In the genomic region with DNA sequence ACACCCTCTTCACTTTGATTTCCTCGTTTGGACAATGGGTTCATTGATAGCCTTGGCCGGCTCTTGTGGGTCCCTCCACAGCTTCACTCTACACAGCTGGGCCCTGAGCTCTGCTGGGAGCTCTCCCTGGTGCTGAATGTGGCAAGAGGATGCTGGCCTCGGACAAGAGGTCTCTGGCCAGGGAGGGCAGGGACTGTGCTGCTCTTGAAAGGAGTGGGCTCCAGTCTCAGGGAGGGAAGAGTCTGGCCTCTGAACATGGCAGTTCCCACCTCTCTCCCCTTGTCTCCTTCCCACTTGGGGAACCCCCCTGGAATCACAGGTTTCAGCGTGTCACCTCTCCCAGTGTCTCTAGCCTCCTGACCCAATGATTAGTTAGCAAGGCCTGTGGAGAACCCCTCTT, we compare ENCODE assay signal across 8 cellular contexts. TPM values are rescaled to one million over a fixed set of nuclear protein-coding genes. Genes with fewer than 3 reads are reported as not detected.
DNase-seq lines count a peak whose midpoint lies in the region; ATAC-seq lines count a peak whose summit lies in the region.

No MANE protein-coding gene starts in this region.

- intact Hi-C loops in left cardiac atrium (cut with DNase I): loop anchor here in 1 of 2 donors (10.0 kb wide), 1 partner anchor 58 kb away; no protein-coding TSS in a partner anchor

- H3K36me3 Mint-ChIP-seq in activated CD4-positive, alpha-beta memory T cell treated with anti-CD3 and anti-CD28 coated beads, Interleukin-2, amount 10 ng/mL, durations not matched to agents 7 days and 5 days (ENCODE audit: low read depth): no peaks in the 10 kb centered on the region

- POLR2A ChIA-PET in activated CD4-positive, alpha-beta memory T cell treated with anti-CD3 and anti-CD28 coated beads, Interleukin-2, amount 10 ng/mL, durations not matched to agents 7 days and 5 days (lab: Charles Lee): no interaction called here

- DNase-seq in C1 segment of cervical spinal cord (lab: John Stamatoyannopoulos, UW) (peak in 10 of 14 donors; percentile 39 to 74 (median 60)), HPDE6-E6E7 (ENCODE audit: extremely low spot score) (peak; percentile 46), left cardiac atrium (peak; percentile 63), retina (peak; percentile 78), DMS79 treated with DMSO at 0.1 percent for 48 hours (lab: John Stamatoyannopoulos, UW) (no peak)
- DNase-seq in activated CD4-positive, alpha-beta memory T cell treated with anti-CD3 and anti-CD28 coated beads, Interleukin-2, amount 10 ng/mL, durations not matched to agents 7 days and 5 days: peak; percentile 50

- no peak overlapping the region for H3K27ac Mint-ChIP-seq in activated CD4-positive, alpha-beta memory T cell treated with anti-CD3 and anti-CD28 coated beads, Interleukin-2, amount 10 ng/mL, durations not matched to agents 7 days and 5 days

- peaks cover 33% of the 10 kb centered on the region for H3K27me3 Mint-ChIP-seq in activated CD4-positive, alpha-beta memory T cell treated with anti-CD3 and anti-CD28 coated beads, Interleukin-2, amount 10 ng/mL, durations not matched to agents 7 days and 5 days

- no peaks in the 10 kb centered on the region for H3K9me3 Mint-ChIP-seq in activated CD4-positive, alpha-beta memory T cell treated with anti-CD3 and anti-CD28 coated beads, Interleukin-2, amount 10 ng/mL, durations not matched to agents 7 days and 5 days

- H3K4me1 Mint-ChIP-seq in activated CD4-positive, alpha-beta memory T cell treated with anti-CD3 and anti-CD28 coated beads, Interleukin-2, amount 10 ng/mL, durations not matched to agents 7 days and 5 days: no peaks in the 10 kb centered on the region

- peak; percentile 73 to 86 for ATAC-seq in left cardiac atrium
- no peak for ATAC-seq in HG03135 (IDR thresholded peaks at IDR 0.05; ENCODE audit: unreplicated experiment)
- ATAC-seq in activated CD4-positive, CD25-positive, alpha-beta regulatory T cell treated with anti-CD3 and anti-CD28 coated beads, Interleukin-2, amount 50 U/mL, for 24 hours: no peak

- CTCF ChIA-PET in activated CD4-positive, alpha-beta memory T cell treated with anti-CD3 and anti-CD28 coated beads, Interleukin-2, amount 10 ng/mL, durations not matched to agents 7 days and 5 days (lab: Charles Lee): interaction anchor here (1.7 kb wide), 1 partner anchor 15 kb away, joined by 4 read pairs; no protein-coding TSS in a partner anchor

- no peak overlapping the region for H3K4me3 Mint-ChIP-seq in activated CD4-positive, alpha-beta memory T cell treated with anti-CD3 and anti-CD28 coated beads, Interleukin-2, amount 10 ng/mL, durations not matched to agents 7 days and 5 days

RNA-seq across cellular contexts. Expression of gene CABP7, which starts 3.0 kb away (rescaled TPM):
- total RNA-seq in activated CD4-positive, alpha-beta memory T cell treated with anti-CD3 and anti-CD28 coated beads, Interleukin-2, amount 10 ng/mL, durations not matched to agents 7 days and 5 days: under 1 TPM; 0.08 to 0.13 TPM
- total RNA-seq in left cardiac atrium: not detected

RNA-seq across cellular contexts. Expression of gene ZMAT5, which starts 50.0 kb away (rescaled TPM):
- 10 to 100 TPM; 23.1 to 26.4 TPM for total RNA-seq in activated CD4-positive, alpha-beta memory T cell treated with anti-CD3 and anti-CD28 coated beads, Interleukin-2, amount 10 ng/mL, durations not matched to agents 7 days and 5 days
- 10 to 100 TPM; 15.2 to 21.1 TPM for total RNA-seq in left cardiac atrium

RNA-seq across cellular contexts. Expression of gene UQCR10, which starts 50.4 kb away (rescaled TPM):
- total RNA-seq in activated CD4-positive, alpha-beta memory T cell treated with anti-CD3 and anti-CD28 coated beads, Interleukin-2, amount 10 ng/mL, durations not matched to agents 7 days and 5 days: 10 to 100 TPM; 86.4 to 89.5 TPM
- 100 to 1,000 TPM; 229 to 266 TPM for total RNA-seq in left cardiac atrium

Comparison
In these comparisons a context has a peak if more than half of its experiments do, and no peak if none do; other contexts are left out.
1. ATAC-seq: peak in left cardiac atrium (2 of 2); none in HG03135 (single experiment) and activated CD4-positive, CD25-positive, alpha-beta regulatory T cell treated with anti-CD3 and anti-CD28 coated beads, Interleukin-2, amount 50 U/mL, for 24 hours (0 of 2).